18 cellular contexts compared by ENCODE assay signal in genomic region chr13:110541526-110541920, GRCh38. TPM values are rescaled to one million over a fixed set of nuclear protein-coding genes. Genes with fewer than 3 reads are reported as not detected.
DNase-seq lines count a peak whose midpoint lies in the region; ATAC-seq, FAIRE-seq and TF ChIP-seq lines count a peak whose summit lies in the region.
"Had no signal": no experiment of that assay in that cellular context is flagged by ENCODE, and none has a peak within 500 bp of the region (broad histone marks: within the 10 kb centered on the region; RNA-seq: fewer than 3 reads in every experiment).

No MANE protein-coding gene starts in this region.

- TF ChIP-seq EP300 in sigmoid colon (IDR thresholded peaks at IDR 0.05): no peak

- H3K27ac Mint-ChIP-seq in dendritic cell treated with granulocyte-macrophage colony-stimulating factor and Interleukin-4, amounts not matched to agents 40 ng/mL and 50 ng/mL, for 4 days: peak overlapping the region; percentile 57
- H3K27ac Mint-ChIP-seq: IgD-negative memory B cell had no signal

- 55% methylated on average over 4 of the region's 4 CpGs for WGBS in liver
- 32 to 54% methylated on average over 4 of the region's 4 CpGs for WGBS in sigmoid colon, 2 donors

- no peaks in the 10 kb centered on the region for H3K27me3 Mint-ChIP-seq in dendritic cell treated with granulocyte-macrophage colony-stimulating factor and Interleukin-4, amounts not matched to agents 40 ng/mL and 50 ng/mL, for 4 days
- H3K27me3 Mint-ChIP-seq: naive B cell had no signal

- no peak overlapping the region for H3K4me3 Mint-ChIP-seq in dendritic cell treated with granulocyte-macrophage colony-stimulating factor and Interleukin-4, amounts not matched to agents 40 ng/mL and 50 ng/mL, for 4 days
- H3K4me3 Mint-ChIP-seq: naive B cell had no signal

- H3K4me1 Mint-ChIP-seq in dendritic cell treated with granulocyte-macrophage colony-stimulating factor and Interleukin-4, amounts not matched to agents 40 ng/mL and 50 ng/mL, for 4 days (ENCODE audit: low read depth): peaks cover 63% of the 10 kb centered on the region

- H3K36me3 Mint-ChIP-seq in dendritic cell treated with granulocyte-macrophage colony-stimulating factor and Interleukin-4, amounts not matched to agents 40 ng/mL and 50 ng/mL, for 4 days (ENCODE audit: low read depth): peaks cover 53% of the 10 kb centered on the region

- H3K4me1 ChIP-seq in liver (ENCODE audit: control insufficient read depth in 4 of 4, insufficient read depth in 4 of 4, low read length in 3 of 4): peaks cover 9 to 25% (median 17%) of the 10 kb centered on the region in 4 donors
- H3K4me1 ChIP-seq in sigmoid colon: peaks cover 0 to 56% (median 34%) of the 10 kb centered on the region in 4 donors

- H3K4me3 ChIP-seq in liver (ENCODE audit: low read depth in 1 of 3, low read length in 3 of 3): no peak overlapping the region
- no peak overlapping the region for H3K4me3 ChIP-seq in sigmoid colon

- H3K9me3 ChIP-seq in liver (ENCODE audit: control insufficient read depth in 4 of 4, low read length in 3 of 4): no peaks in the 10 kb centered on the region
- H3K9me3 ChIP-seq in sigmoid colon: no peaks in the 10 kb centered on the region

- peaks cover 7% of the 10 kb centered on the region for H3K9me3 Mint-ChIP-seq in dendritic cell treated with granulocyte-macrophage colony-stimulating factor and Interleukin-4, amounts not matched to agents 40 ng/mL and 50 ng/mL, for 4 days

- peak overlapping the region; percentile 64 to 77 for H3K27ac ChIP-seq in liver (ENCODE audit: low read depth in 1 of 2, low read length in 2 of 2)
- H3K27ac ChIP-seq in sigmoid colon: peak overlapping the region; percentile 61 to 85 (median 72)

- no peak for FAIRE-seq in D721Med (lab: Jason Lieb, UNC)
- FAIRE-seq: GM18507 had no signal

- DNase-seq in GM03348 (ENCODE audit: low spot score): peak; percentile 53
- DNase-seq in sigmoid colon: peak; percentile 57
- no peak for DNase-seq in D721Med (ENCODE audit: insufficient read length, low spot score)
- DNase-seq in GM10266 (ENCODE audit: extremely low spot score): no peak
- no peak for DNase-seq in EL
- DNase-seq: activated CD8-positive, alpha-beta memory T cell treated with anti-CD3 and anti-CD28 coated beads, Interleukin-2, amount 50 U/mL, for 48 hours; AML-193; effector CD8-positive, alpha-beta T cell; naive B cell; NCI-H1436 treated with DMSO at 0.1 percent for 48 hours; NCI-H524 treated with DMSO at 0.1 percent for 48 hours; SHP77; stimulated activated CD4-positive, alpha-beta T cell treated with anti-CD3 and anti-CD28 coated beads, Interleukin-12 subunit alpha, Interleukin-12 subunit beta, amount 100 ng/mL, for 4 hours had no signal

- intact Hi-C loops in dendritic cell treated with granulocyte-macrophage colony-stimulating factor and Interleukin-4, amounts not matched to agents 40 ng/mL and 50 ng/mL, for 4 days (cut with micrococcal nuclease): no loop called here
- intact Hi-C loops in sigmoid colon (cut with DNase I): no loop called here

- no peak for TF ChIP-seq POLR2A in sigmoid colon (IDR thresholded peaks at IDR 0.05)

- peak overlapping the region in 1 of 2 donors; percentile 29 for H3K9ac ChIP-seq in liver (ENCODE audit: low read depth in 1 of 2, low read length in 2 of 2)

- H3K36me3 ChIP-seq in liver (ENCODE audit: control insufficient read depth in 4 of 4, insufficient read depth in 3 of 4, low read depth in 1 of 4, low read length in 3 of 4) (no peaks in the 10 kb centered on the region), sigmoid colon (no peaks in the 10 kb centered on the region)

- no peaks in the 10 kb centered on the region for H3K27me3 ChIP-seq in liver (ENCODE audit: control insufficient read depth in 4 of 4, insufficient read depth in 4 of 4, low read length in 3 of 4)
- no peaks in the 10 kb centered on the region for H3K27me3 ChIP-seq in sigmoid colon

- no peak for TF ChIP-seq RAD21 in liver (IDR thresholded peaks at IDR 0.05)

- no peak for TF ChIP-seq CTCF in liver (IDR thresholded peaks at IDR 0.05; ENCODE audit: low read depth, low read length, missing input control)
- no peak for TF ChIP-seq CTCF in sigmoid colon (IDR thresholded peaks at IDR 0.05)
- TF ChIP-seq CTCF in D721Med (IDR thresholded peaks at IDR 0.05; ENCODE audit: insufficient read depth, missing control alignments): no peak
- no peak for TF ChIP-seq CTCF in GM10266 (IDR thresholded peaks at IDR 0.05; ENCODE audit: control insufficient read depth, insufficient read depth, low read depth, missing control alignments)

- no peak for ATAC-seq in HG03095 (IDR thresholded peaks at IDR 0.05; ENCODE audit: unreplicated experiment)

TF ChIP-seq in liver, 16 proteins besides CTCF, POLR2A, EP300 and RAD21:
- no peak for TF ChIP-seq REST (IDR thresholded peaks at IDR 0.05)
- TF ChIP-seq ATF3 (IDR thresholded peaks at IDR 0.05): no peak
- TF ChIP-seq GABPA (IDR thresholded peaks at IDR 0.05 in 1 of 2, conservative IDR thresholded peaks at IDR 0.05 in 1 of 2): no peak
- TF ChIP-seq FOXA2 (IDR thresholded peaks at IDR 0.05): no peak
- TF ChIP-seq ZBTB33 (IDR thresholded peaks at IDR 0.05): no peak
- TF ChIP-seq SP1 (IDR thresholded peaks at IDR 0.05): peak; percentile 17
- TF ChIP-seq RXRA (IDR thresholded peaks at IDR 0.05): no peak

RNA-seq across cellular contexts. Expression of gene RAB20, which starts 20.0 kb away (rescaled TPM):
- total RNA-seq in liver (10 to 100 TPM in 1 of 2 donors, 1 to 10 TPM in 1; 9.8 to 31.0 TPM), sigmoid colon (10 to 100 TPM in 3 of 4 donors, 1 to 10 TPM in 1; 6.9 to 21.3 (median 15.1) TPM)
- polyA plus RNA-seq in liver (10 to 100 TPM; 19.3 to 36.9 TPM), sigmoid colon (10 to 100 TPM; 48.8 to 61.7 (median 59.5) TPM)

Comparison
In these comparisons a context has a peak if more than half of its experiments do, and no peak if none do; other contexts are left out.
1. DNase-seq: peak in GM03348 (single experiment) and sigmoid colon (single experiment); none in D721Med (single experiment), GM10266 (single experiment) and EL (single experiment).